ENCODE assay signal across 9 cellular contexts in genomic region chrX:49230500-49231232, GRCh38. TPM values are rescaled to one million over a fixed set of nuclear protein-coding genes. Genes with fewer than 3 reads are reported as not detected.
DNase-seq lines count a peak whose midpoint lies in the region; ATAC-seq and TF ChIP-seq lines count a peak whose summit lies in the region.
"Had no signal": no experiment of that assay in that cellular context is flagged by ENCODE, and none has a peak within 500 bp of the region (broad histone marks: within the 10 kb centered on the region; RNA-seq: fewer than 3 reads in every experiment).

No MANE protein-coding gene starts in this region.

- peak overlapping the region in 1 of 2 donors; percentile 76 for H3K27ac Mint-ChIP-seq in activated naive CD4-positive, alpha-beta T cell treated with anti-CD3 and anti-CD28 coated beads, Interleukin-2, amount 50 U/mL, for 72 hours

- peak; percentile 55 for ATAC-seq in HG02852 (IDR thresholded peaks at IDR 0.05; ENCODE audit: unreplicated experiment)
- ATAC-seq in activated naive CD4-positive, alpha-beta T cell treated with anti-CD3 and anti-CD28 coated beads, Interleukin-2, amount 50 U/mL, for 72 hours: peak; percentile 82 to 85
- ATAC-seq in HG02970 (IDR thresholded peaks at IDR 0.05; ENCODE audit: low FRiP score, unreplicated experiment): no peak

- DNase-seq in RPMI7951 (ENCODE audit: low read depth): peak; percentile 51
- peak; percentile 65 to 66 for DNase-seq in activated naive CD4-positive, alpha-beta T cell treated with anti-CD3 and anti-CD28 coated beads, Interleukin-2, amount 50 U/mL, for 72 hours (ENCODE audit: low spot score in 2 of 2)
- DNase-seq in stimulated activated CD4-positive, alpha-beta T cell treated with anti-CD3 and anti-CD28 coated beads, Interleukin-15, amount 100 ng/mL, for 1 hour (ENCODE audit: low read depth in 1 of 2, low spot score in 1 of 2): peak; percentile 6 to 31
- DNase-seq in putamen (ENCODE audit: low spot score): no peak

- no peak overlapping the region for H3K9ac ChIP-seq in iPS-15b (ENCODE audit: low read depth, low read length)

- peak overlapping the region; percentile 62 for H3K4me3 ChIP-seq in iPS-15b (ENCODE audit: low read depth, low read length)
- H3K4me3 ChIP-seq: uterus had no signal

- no peaks in the 10 kb centered on the region for H3K4me1 ChIP-seq in iPS-15b (ENCODE audit: control insufficient read depth, insufficient read depth, low read length)
- H3K4me1 ChIP-seq: uterus had no signal

- H3K27me3 ChIP-seq in iPS-15b (ENCODE audit: control insufficient read depth, insufficient read depth, low read length): no peaks in the 10 kb centered on the region
- H3K27me3 ChIP-seq: uterus had no signal

- H3K36me3 Mint-ChIP-seq in activated naive CD4-positive, alpha-beta T cell treated with anti-CD3 and anti-CD28 coated beads, Interleukin-2, amount 50 U/mL, for 72 hours: peaks cover 0 to 5% of the 10 kb centered on the region in 2 donors

- H3K9me3 ChIP-seq in iPS-15b (ENCODE audit: control insufficient read depth, insufficient read depth, low read length): peaks cover 3% of the 10 kb centered on the region
- H3K9me3 ChIP-seq: uterus had no signal

- H3K36me3 ChIP-seq in iPS-15b (ENCODE audit: control insufficient read depth, insufficient read depth, low read length): no peaks in the 10 kb centered on the region
- H3K36me3 ChIP-seq: uterus had no signal

- H3K9me3 Mint-ChIP-seq in activated naive CD4-positive, alpha-beta T cell treated with anti-CD3 and anti-CD28 coated beads, Interleukin-2, amount 50 U/mL, for 72 hours: no peaks in the 10 kb centered on the region

- peak; percentile 40 for TF ChIP-seq CTCF in GM12872 (IDR thresholded peaks at IDR 0.05; ENCODE audit: insufficient read depth, low read depth, low read length)

RNA-seq across cellular contexts. Expression of gene CACNA1F, which starts 2.5 kb away (rescaled TPM):
- total RNA-seq in RPMI7951 (2014; rRNA removed; shearing (Covaris generic)): not detected in 2 replicates
- 1 to 10 TPM; 1.7 to 2.6 TPM for total RNA-seq in activated naive CD4-positive, alpha-beta T cell treated with anti-CD3 and anti-CD28 coated beads, Interleukin-2, amount 50 U/mL, for 72 hours

RNA-seq across cellular contexts. Expression of gene CCDC22, which starts 4.6 kb away (rescaled TPM):
- 22.7 and 29.4 TPM in 2 replicates for total RNA-seq in RPMI7951 (2014; rRNA removed; shearing (Covaris generic))
- 10 to 100 TPM; 18.3 to 26.4 TPM for total RNA-seq in activated naive CD4-positive, alpha-beta T cell treated with anti-CD3 and anti-CD28 coated beads, Interleukin-2, amount 50 U/mL, for 72 hours

RNA-seq across cellular contexts. Expression of gene SYP, which starts 30.7 kb away (rescaled TPM):
- 0.36 and 0.59 TPM in 2 replicates for total RNA-seq in RPMI7951 (2014; rRNA removed; shearing (Covaris generic))
- total RNA-seq in activated naive CD4-positive, alpha-beta T cell treated with anti-CD3 and anti-CD28 coated beads, Interleukin-2, amount 50 U/mL, for 72 hours: 10 to 100 TPM; 11.2 to 69.3 TPM

RNA-seq across cellular contexts. Expression of gene FOXP3, which starts 33.8 kb away (rescaled TPM):
- total RNA-seq in RPMI7951 (2014; rRNA removed; shearing (Covaris generic)): not detected in 2 replicates
- total RNA-seq in activated naive CD4-positive, alpha-beta T cell treated with anti-CD3 and anti-CD28 coated beads, Interleukin-2, amount 50 U/mL, for 72 hours: 10 to 100 TPM in 1 of 2 donors, 1 to 10 TPM in 1; 5.4 to 24.3 TPM
- total RNA-seq: uterus had no signal

RNA-seq across cellular contexts. Expression of gene PPP1R3F, which starts 38.9 kb away (rescaled TPM):
- 2.3 and 2.9 TPM in 2 replicates for total RNA-seq in RPMI7951 (2014; rRNA removed; shearing (Covaris generic))
- 1 to 10 TPM; 4.2 to 5.3 TPM for total RNA-seq in activated naive CD4-positive, alpha-beta T cell treated with anti-CD3 and anti-CD28 coated beads, Interleukin-2, amount 50 U/mL, for 72 hours
